In the genomic region with DNA sequence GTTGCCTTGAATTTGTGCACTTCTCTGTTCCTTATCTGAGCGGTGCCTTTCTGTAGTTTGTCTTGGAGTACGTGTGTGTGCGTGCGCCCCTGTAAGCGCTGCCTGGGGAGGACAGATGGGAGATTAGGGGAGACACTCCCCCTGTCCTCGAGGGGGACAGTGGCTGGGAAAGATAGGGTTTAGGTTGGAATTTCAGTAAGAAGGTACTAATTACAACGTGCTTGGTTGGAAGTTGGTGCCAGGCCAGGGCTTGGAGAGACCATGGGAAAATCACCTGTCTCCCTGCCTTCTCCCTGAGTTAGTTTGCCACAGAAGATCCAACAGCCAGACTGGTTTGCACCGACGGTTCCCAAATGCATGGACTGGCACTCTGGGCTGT, we compare ENCODE assay signal across 1 cellular context.
TF ChIP-seq lines count a peak whose summit lies in the region.

No MANE protein-coding gene starts in this region.

TF ChIP-seq in GM12878, 131 proteins besides CTCF, POLR2A, EP300 and RAD21 (continued from another document):
- TF ChIP-seq, protein P1, sequence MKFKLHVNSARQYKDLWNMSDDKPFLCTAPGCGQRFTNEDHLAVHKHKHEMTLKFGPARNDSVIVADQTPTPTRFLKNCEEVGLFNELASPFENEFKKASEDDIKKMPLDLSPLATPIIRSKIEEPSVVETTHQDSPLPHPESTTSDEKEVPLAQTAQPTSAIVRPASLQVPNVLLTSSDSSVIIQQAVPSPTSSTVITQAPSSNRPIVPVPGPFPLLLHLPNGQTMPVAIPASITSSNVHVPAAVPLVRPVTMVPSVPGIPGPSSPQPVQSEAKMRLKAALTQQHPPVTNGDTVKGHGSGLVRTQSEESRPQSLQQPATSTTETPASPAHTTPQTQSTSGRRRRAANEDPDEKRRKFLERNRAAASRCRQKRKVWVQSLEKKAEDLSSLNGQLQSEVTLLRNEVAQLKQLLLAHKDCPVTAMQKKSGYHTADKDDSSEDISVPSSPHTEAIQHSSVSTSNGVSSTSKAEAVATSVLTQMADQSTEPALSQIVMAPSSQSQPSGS (IDR thresholded peaks at IDR 0.05; ENCODE audit: low read length), result no peak
- TF ChIP-seq TARDBP (IDR thresholded peaks at IDR 0.05; ENCODE audit: borderline replicate concordance), result no peak
- TF ChIP-seq ASH2L (IDR thresholded peaks at IDR 0.05; ENCODE audit: borderline replicate concordance, low read depth), result no peak
